17 cellular contexts compared by ENCODE assay signal in the genomic region with DNA sequence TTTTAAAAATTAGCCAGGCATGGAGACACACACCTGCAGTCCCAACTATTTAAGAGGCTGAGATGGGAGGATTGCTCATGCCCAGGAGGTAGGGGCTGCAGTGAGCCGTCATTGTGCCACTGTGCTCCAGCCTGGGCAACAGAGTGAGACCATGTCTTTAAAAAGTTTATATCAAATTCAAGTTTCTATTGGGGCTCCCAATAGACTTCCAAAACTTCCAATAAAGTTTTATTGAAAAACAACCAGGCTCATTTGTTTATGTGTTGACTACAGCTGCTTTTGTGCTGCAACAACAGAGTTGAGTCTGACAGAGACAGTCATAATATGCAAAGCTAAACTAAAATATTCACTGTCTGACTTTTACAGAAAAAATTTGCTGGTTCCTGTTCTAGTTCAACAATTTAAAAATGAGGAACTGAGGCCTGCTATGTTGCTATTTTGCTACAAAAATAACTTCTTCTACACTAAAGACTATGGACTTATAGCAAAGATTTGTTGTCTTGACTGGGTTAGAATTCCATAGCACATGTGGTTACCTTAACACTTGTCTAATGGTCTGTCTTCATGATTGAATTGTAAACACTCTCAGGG.
DNase-seq lines count a peak whose midpoint lies in the region; ATAC-seq, FAIRE-seq and TF ChIP-seq lines count a peak whose summit lies in the region.
"Had no signal": no experiment of that assay in that cellular context is flagged by ENCODE, and none has a peak within 500 bp of the region (broad histone marks: within the 10 kb centered on the region; RNA-seq: fewer than 3 reads in every experiment).

No MANE protein-coding gene starts in this region.

- SMC1A ChIA-PET in GM12878 (lab: Charles Lee; ENCODE audit: uncharacterized antibody, unreplicated experiment): interaction anchor here (0.7 to 2.0 kb wide), 6 partner anchors 11 to 126 kb away, joined by 3 to 5 read pairs (median 4); no protein-coding TSS in a partner anchor

- H3K9me3 Mint-ChIP-seq in activated naive CD8-positive, alpha-beta T cell treated with anti-CD3 and anti-CD28 coated beads for 36 hours: peaks cover 5% of the 10 kb centered on the region

- intact Hi-C loops in GM12878 (cut with micrococcal nuclease; ENCODE audit: unreplicated experiment): no loop called here

- CTCF ChIA-PET in GM12878 (lab: Yijun Ruan, JAX): interaction anchor here (0.6 to 1.4 kb wide), 2 partner anchors 147 to 429 kb away, joined by 4 to 5 read pairs; no protein-coding TSS in a partner anchor

- RAD21 ChIA-PET in GM12878 (lab: Charles Lee; ENCODE audit: unreplicated experiment): no interaction called here

- H3K27ac Mint-ChIP-seq in activated naive CD8-positive, alpha-beta T cell treated with anti-CD3 and anti-CD28 coated beads for 36 hours: no peak overlapping the region
- H3K27ac Mint-ChIP-seq: activated CD8-positive, alpha-beta memory T cell treated with anti-CD3 and anti-CD28 coated beads, Interleukin-2, amount 10 ng/mL, durations not matched to agents 7 days and 5 days had no signal

- peaks cover 23% of the 10 kb centered on the region for H3K4me1 Mint-ChIP-seq in activated naive CD8-positive, alpha-beta T cell treated with anti-CD3 and anti-CD28 coated beads for 36 hours

- no peak overlapping the region for H3K27ac ChIP-seq in GM12878 (ENCODE audit: control insufficient read depth, insufficient read depth)
- H3K27ac ChIP-seq: suprapubic skin had no signal

- TF ChIP-seq CTCF in GM12878 (IDR thresholded peaks at IDR 0.05 in 2 of 3, conservative IDR thresholded peaks at IDR 0.05 in 1 of 3; ENCODE audit: control insufficient read depth in 2 of 3, extremely low read depth in 1 of 3, insufficient read depth in 1 of 3, low read depth in 3 of 3, low read length in 3 of 3): no peak

- no peaks in the 10 kb centered on the region for H3K36me3 ChIP-seq in GM12878 (ENCODE audit: control insufficient read depth in 2 of 2, insufficient read depth in 2 of 2, low read length in 1 of 2)
- H3K36me3 ChIP-seq: suprapubic skin had no signal

- no peak overlapping the region for H3K4me2 ChIP-seq in GM12878 (ENCODE audit: control insufficient read depth, insufficient read depth)

- peaks cover 5% of the 10 kb centered on the region; the same call in 1 of the 2 replicates for H3K4me1 ChIP-seq in GM12878 (ENCODE audit: control insufficient read depth, insufficient read depth, low read length)
- H3K4me1 ChIP-seq: suprapubic skin had no signal

- no peaks in the 10 kb centered on the region for H4K20me1 ChIP-seq in GM12878 (ENCODE audit: control insufficient read depth, insufficient read depth)

- DNase-seq in GM12892 (ENCODE audit: insufficient read length): no peak
- DNase-seq in GM12878 (ENCODE audit: low read depth, low spot score): no peak
- DNase-seq in stimulated activated CD4-positive, alpha-beta T cell treated with anti-CD3 and anti-CD28 coated beads, Interleukin-2, amount 100 ng/mL, for 48 hours: no peak
- DNase-seq in NCI-H146 treated with DMSO at 0.1 percent for 48 hours (lab: John Stamatoyannopoulos, UW; ENCODE audit: unreplicated experiment): no peak
- DNase-seq in activated naive CD8-positive, alpha-beta T cell treated with anti-CD3 and anti-CD28 coated beads for 36 hours: no peak
- no peak for DNase-seq in left lobe of liver (ENCODE audit: low spot score)
- DNase-seq: activated CD8-positive, alpha-beta memory T cell treated with anti-CD3 and anti-CD28 coated beads, Interleukin-2, amount 10 ng/mL, durations not matched to agents 7 days and 5 days; GOT3; hypothalamus; MM.1S; NCI-H226; RPMI8226 had no signal

- WGBS in GM12878 (ENCODE audit: insufficient coverage, insufficient replicate concordance, low lambda C conversion rate, missing lambda C conversion rate): 5% methylated on average over 1 of the region's 1 CpG

- in situ Hi-C loops in GM12878 (cut with MboI): no loop called here

- no TSS peak for BruUV-seq in GM12878 (replicated peaks; lab: Mats Ljungman, UMichigan)

- H2AFZ ChIP-seq in GM12878 (ENCODE audit: control insufficient read depth, low read depth, low read length): no peak overlapping the region; the same call in 1 of the 2 replicates

- TF ChIP-seq RAD21 in GM12878 (IDR thresholded peaks at IDR 0.05; ENCODE audit: insufficient read depth, low read depth, low read length): no peak

- H3K27me3 Mint-ChIP-seq in activated naive CD8-positive, alpha-beta T cell treated with anti-CD3 and anti-CD28 coated beads for 36 hours: no peaks in the 10 kb centered on the region

- TF ChIP-seq EP300 in GM12878 (IDR thresholded peaks at IDR 0.05; ENCODE audit: borderline replicate concordance in 1 of 2, control insufficient read depth in 1 of 2, low read depth in 2 of 2, low read length in 2 of 2): no peak

- no peaks in the 10 kb centered on the region for H3K36me3 Mint-ChIP-seq in activated naive CD8-positive, alpha-beta T cell treated with anti-CD3 and anti-CD28 coated beads for 36 hours
- H3K36me3 Mint-ChIP-seq: activated CD8-positive, alpha-beta memory T cell treated with anti-CD3 and anti-CD28 coated beads, Interleukin-2, amount 10 ng/mL, durations not matched to agents 7 days and 5 days had no signal

- H3K9ac ChIP-seq in GM12878 (ENCODE audit: control insufficient read depth, insufficient read depth, low read length): no peak overlapping the region

- H3K79me2 ChIP-seq in GM12878 (ENCODE audit: control insufficient read depth, insufficient read depth, low read length): no peaks in the 10 kb centered on the region

- no peak overlapping the region for H3K4me3 Mint-ChIP-seq in activated naive CD8-positive, alpha-beta T cell treated with anti-CD3 and anti-CD28 coated beads for 36 hours
- H3K4me3 Mint-ChIP-seq: activated CD8-positive, alpha-beta memory T cell treated with anti-CD3 and anti-CD28 coated beads, Interleukin-2, amount 10 ng/mL, durations not matched to agents 7 days and 5 days; neural crest cell had no signal

- no peak overlapping the region for H3K4me3 ChIP-seq in GM12878
- H3K4me3 ChIP-seq: suprapubic skin had no signal

- ATAC-seq in GM21526 (IDR thresholded peaks at IDR 0.05; ENCODE audit: low FRiP score, unreplicated experiment): peak; percentile 60
- peak; percentile 53 for ATAC-seq in HG03565 (IDR thresholded peaks at IDR 0.05; ENCODE audit: unreplicated experiment)
- ATAC-seq in GM12878: peak; percentile 68
- no peak for ATAC-seq in left lobe of liver
- ATAC-seq: activated CD8-positive, alpha-beta memory T cell treated with anti-CD3 and anti-CD28 coated beads, Interleukin-2, amount 10 ng/mL, durations not matched to agents 7 days and 5 days had no signal

- FAIRE-seq in GM12892 (lab: Jason Lieb, UNC) (peak; percentile 9), GM12878 (lab: Jason Lieb, UNC) (no peak)
- FAIRE-seq: colon had no signal

- TF ChIP-seq POLR2A in GM12892 (IDR thresholded peaks at IDR 0.05; ENCODE audit: low read depth, low read length): no peak
- no peak for TF ChIP-seq POLR2A in GM12878 (IDR thresholded peaks at IDR 0.05; ENCODE audit: low read depth, low read length)

- H3K9me3 ChIP-seq in GM12878 (replicated peaks; ENCODE audit: control insufficient read depth, insufficient read depth, low read length): no peaks in the 10 kb centered on the region; the same call in 2 of the 3 replicates
- H3K9me3 ChIP-seq: suprapubic skin had no signal

- POLR2A ChIA-PET in GM12878 (lab: Charles Lee): no interaction called here

- H3K27me3 ChIP-seq in GM12878 (replicated peaks in 1 of 2; ENCODE audit: control insufficient read depth in 2 of 2, insufficient read depth in 2 of 2, low read length in 1 of 2): no peaks in the 10 kb centered on the region
- H3K27me3 ChIP-seq: suprapubic skin had no signal

TF ChIP-seq in GM12878, 131 proteins besides CTCF, POLR2A, EP300 and RAD21 (continues in another document):
- no peak for TF ChIP-seq CHD4 (IDR thresholded peaks at IDR 0.05)
- 0 out of 2 replicates have a peak, but pooled peaks have one; percentile 5 for TF ChIP-seq RUNX3 (IDR thresholded peaks at IDR 0.05; ENCODE audit: low read length)
- TF ChIP-seq STAT1 (conservative IDR thresholded peaks at IDR 0.05): no peak
- TF ChIP-seq TAF1 (IDR thresholded peaks at IDR 0.05; ENCODE audit: borderline replicate concordance, low read depth, low read length): no peak
- no peak for TF ChIP-seq ZZZ3 (IDR thresholded peaks at IDR 0.05; ENCODE audit: control insufficient read depth, insufficient read length, low read depth)
- TF ChIP-seq, protein P1, sequence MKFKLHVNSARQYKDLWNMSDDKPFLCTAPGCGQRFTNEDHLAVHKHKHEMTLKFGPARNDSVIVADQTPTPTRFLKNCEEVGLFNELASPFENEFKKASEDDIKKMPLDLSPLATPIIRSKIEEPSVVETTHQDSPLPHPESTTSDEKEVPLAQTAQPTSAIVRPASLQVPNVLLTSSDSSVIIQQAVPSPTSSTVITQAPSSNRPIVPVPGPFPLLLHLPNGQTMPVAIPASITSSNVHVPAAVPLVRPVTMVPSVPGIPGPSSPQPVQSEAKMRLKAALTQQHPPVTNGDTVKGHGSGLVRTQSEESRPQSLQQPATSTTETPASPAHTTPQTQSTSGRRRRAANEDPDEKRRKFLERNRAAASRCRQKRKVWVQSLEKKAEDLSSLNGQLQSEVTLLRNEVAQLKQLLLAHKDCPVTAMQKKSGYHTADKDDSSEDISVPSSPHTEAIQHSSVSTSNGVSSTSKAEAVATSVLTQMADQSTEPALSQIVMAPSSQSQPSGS (IDR thresholded peaks at IDR 0.05; ENCODE audit: low read length): peak; percentile 58; the same call in 1 of the 2 replicates
